ENCODE assay signal across 26 cellular contexts in the genomic region with DNA sequence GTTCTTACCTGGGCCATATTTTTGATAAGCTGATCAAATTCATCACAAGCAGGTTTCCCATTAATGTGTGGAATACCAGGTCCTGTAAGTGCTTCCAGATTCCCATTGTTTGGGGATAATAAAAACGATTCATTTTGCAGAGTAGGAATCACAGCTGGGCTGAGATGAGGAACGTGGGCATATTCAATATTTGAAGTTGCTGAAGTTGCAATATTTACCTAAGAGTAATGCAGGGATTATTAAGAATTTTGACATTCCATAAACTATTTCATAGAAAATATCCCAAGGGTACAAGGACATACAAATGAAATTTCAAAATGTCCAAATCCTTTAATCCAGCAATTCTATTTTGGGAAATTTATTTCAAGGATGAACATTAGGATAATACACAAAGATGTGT. TPM values are rescaled to one million over a fixed set of nuclear protein-coding genes. Genes with fewer than 3 reads are reported as not detected.
"Had no signal": no experiment of that assay in that cellular context is flagged by ENCODE, and none has a peak within 500 bp of the region (broad histone marks: within the 10 kb centered on the region; RNA-seq: fewer than 3 reads in every experiment).

No MANE protein-coding gene starts in this region.

- H3K4me2 ChIP-seq: hepatocyte had no signal

- H3K4me3 Mint-ChIP-seq: dendritic cell treated with granulocyte-macrophage colony-stimulating factor and Interleukin-4, amounts not matched to agents 40 ng/mL and 50 ng/mL, for 4 days; effector memory CD8-positive, alpha-beta T cell; endodermal cell; immature natural killer cell; naive thymus-derived CD4-positive, alpha-beta T cell had no signal

- H3K27ac Mint-ChIP-seq: dendritic cell treated with granulocyte-macrophage colony-stimulating factor and Interleukin-4, amounts not matched to agents 40 ng/mL and 50 ng/mL, for 4 days; effector memory CD8-positive, alpha-beta T cell; endodermal cell; immature natural killer cell; naive thymus-derived CD4-positive, alpha-beta T cell had no signal

- H3K9me3 ChIP-seq: colonic mucosa, esophagus squamous epithelium, gastrocnemius medialis, heart left ventricle, left lung, lower lobe of right lung had no signal

- H3K79me2 ChIP-seq: hepatocyte had no signal

- H3K4me1 Mint-ChIP-seq: endodermal cell; immature natural killer cell; naive thymus-derived CD4-positive, alpha-beta T cell had no signal

- H3K27me3 Mint-ChIP-seq: dendritic cell treated with granulocyte-macrophage colony-stimulating factor and Interleukin-4, amounts not matched to agents 40 ng/mL and 50 ng/mL, for 4 days; effector memory CD8-positive, alpha-beta T cell; naive thymus-derived CD4-positive, alpha-beta T cell had no signal

- H2AFZ ChIP-seq: hepatocyte had no signal

- H3K27me3 ChIP-seq: colonic mucosa, esophagus squamous epithelium, gastrocnemius medialis, heart left ventricle, hepatocyte, left lung had no signal

- H3K9me3 Mint-ChIP-seq: dendritic cell treated with granulocyte-macrophage colony-stimulating factor and Interleukin-4, amounts not matched to agents 40 ng/mL and 50 ng/mL, for 4 days; endodermal cell had no signal

- H3K4me1 ChIP-seq: colonic mucosa, esophagus squamous epithelium, gastrocnemius medialis, heart left ventricle, left lung, lower lobe of right lung had no signal

- H3K36me3 ChIP-seq: colonic mucosa, esophagus squamous epithelium, gastrocnemius medialis, left lung had no signal

- H3K36me3 Mint-ChIP-seq: immature natural killer cell; naive thymus-derived CD4-positive, alpha-beta T cell had no signal

- DNase-seq: colonic mucosa; cortex of kidney; effector CD8-positive, alpha-beta T cell; effector memory CD8-positive, alpha-beta T cell; endodermal cell; erythroblast; esophagus squamous epithelium; foreskin fibroblast; foreskin melanocyte; gastrocnemius medialis; heart left ventricle; hypothalamus; immature natural killer cell; left cardiac atrium; left lung; left ventricle myocardium superior; lower lobe of right lung; mesenchymal stem cell; midbrain; naive thymus-derived CD4-positive, alpha-beta T cell had no signal

- ATAC-seq: effector memory CD8-positive, alpha-beta T cell; esophagus mucosa; gastrocnemius medialis; heart left ventricle; left cardiac atrium; left lung; left ventricle myocardium superior; lower lobe of right lung; naive thymus-derived CD4-positive, alpha-beta T cell had no signal

- H3K27ac ChIP-seq: colonic mucosa, epithelial cell of prostate, esophagus squamous epithelium, gastrocnemius medialis, heart left ventricle, hepatocyte, left lung, lower lobe of right lung had no signal

- FAIRE-seq: endometrium, keratinocyte had no signal

- H3K4me3 ChIP-seq: colonic mucosa, esophagus squamous epithelium, gastrocnemius medialis, heart left ventricle, hepatocyte, left lung, lower lobe of right lung had no signal

RNA-seq across cellular contexts. Expression of a gene that starts 55.1 kb away (rescaled TPM):
- polyA plus RNA-seq: immature natural killer cell; naive thymus-derived CD4-positive, alpha-beta T cell had no signal
